ENCODE assay signal across 18 cellular contexts in genomic region chr5:96142786-96143434, GRCh38.
A peak's percentile ranks its signal among the peaks of the same experiment; 100 is the strongest.
DNase-seq lines count a peak whose midpoint lies in the region; ATAC-seq and TF ChIP-seq lines count a peak whose summit lies in the region.
"Had no signal": no experiment of that assay in that cellular context is flagged by ENCODE, and none has a peak within 500 bp of the region (broad histone marks: within the 10 kb centered on the region; RNA-seq: fewer than 3 reads in every experiment).

No MANE protein-coding gene starts in this region.

- CTCF ChIA-PET in AG04450 (lab: Charles Lee) = interaction anchor here (0.7 kb wide), 1 partner anchor 179 kb away, joined by 3 read pairs; no protein-coding TSS in a partner anchor

- DNase-seq in AG04450 (ENCODE audit: low read depth, low spot score) (peak; percentile 11), GM23338 (ENCODE audit: low spot score) (no peak), amniotic epithelial cell (ENCODE audit: low read depth) (peak; percentile 66), SKM-1 treated with dmso at 0.1 percent for 144 hours (lab: John Stamatoyannopoulos, UW; ENCODE audit: unreplicated experiment) (no peak), stomach (no peak), endothelial cell (ENCODE audit: low spot score) (no peak)
- DNase-seq: BE2C, foreskin keratinocyte, NCI-H1694 treated with DMSO at 0.1 percent for 48 hours, NCI-H82, ovary, trophoblast cell had no signal

- H3K79me2 ChIP-seq in GM23338 (replicated peaks; ENCODE audit: insufficient read depth) = no peaks in the 10 kb centered on the region

- H3K27me3 ChIP-seq in AG04450 (ENCODE audit: control insufficient read depth, insufficient read depth, low read length) = no peaks in the 10 kb centered on the region
- no peaks in the 10 kb centered on the region for H3K27me3 ChIP-seq in GM23338 (ENCODE audit: insufficient read depth)
- H3K27me3 ChIP-seq in gastroesophageal sphincter = no peaks in the 10 kb centered on the region
- H3K27me3 ChIP-seq in stomach = no peaks in the 10 kb centered on the region
- H3K27me3 ChIP-seq: BE2C, foreskin keratinocyte, ovary had no signal

- no peaks in the 10 kb centered on the region for H4K20me1 ChIP-seq in GM23338 (replicated peaks; ENCODE audit: insufficient read depth)

- H3F3A ChIP-seq in GM23338 (replicated peaks; ENCODE audit: low read depth) = no peaks in the 10 kb centered on the region

- H3K9me3 Mint-ChIP-seq in GM23338 (no peaks in the 10 kb centered on the region), endothelial cell (ENCODE audit: unreplicated experiment) (no peaks in the 10 kb centered on the region)
- H3K9me3 Mint-ChIP-seq: mesothelial cell of epicardium had no signal

- no peaks in the 10 kb centered on the region for H3K9me2 ChIP-seq in GM23338 (ENCODE audit: insufficient read depth)

- H3K27ac ChIP-seq in AG04450 (ENCODE audit: low read depth, low read length) = peak overlapping the region; percentile 69
- H3K27ac ChIP-seq in GM23338 (ENCODE audit: low read depth) = no peak overlapping the region
- H3K27ac ChIP-seq in gastroesophageal sphincter = no peak overlapping the region
- peak overlapping the region in 2 of 5 donors; percentile 31 to 44 for H3K27ac ChIP-seq in stomach
- H3K27ac ChIP-seq: foreskin keratinocyte, KMS-11, ovary had no signal

- intact Hi-C loops in stomach (cut with DNase I; ENCODE audit: low total_unique reads) = no loop called here

- no peaks in the 10 kb centered on the region for H3K36me3 ChIP-seq in GM23338 (ENCODE audit: insufficient read depth)
- H3K36me3 ChIP-seq in gastroesophageal sphincter = no peaks in the 10 kb centered on the region
- no peaks in the 10 kb centered on the region for H3K36me3 ChIP-seq in stomach
- H3K36me3 ChIP-seq: BE2C, ovary had no signal

- H3K4me1 Mint-ChIP-seq in GM23338 = peaks cover 33% of the 10 kb centered on the region
- H3K4me1 Mint-ChIP-seq in endothelial cell (ENCODE audit: unreplicated experiment) = no peaks in the 10 kb centered on the region

- no peak overlapping the region for H3K4me2 ChIP-seq in GM23338
- H3K4me2 ChIP-seq: KMS-11 had no signal

- no peak overlapping the region for H3K4me3 Mint-ChIP-seq in GM23338
- no peak overlapping the region for H3K4me3 Mint-ChIP-seq in endothelial cell (ENCODE audit: unreplicated experiment)
- H3K4me3 Mint-ChIP-seq: activated naive CD8-positive, alpha-beta T cell; mesothelial cell of epicardium had no signal

- H3K27me3 Mint-ChIP-seq in GM23338 (ENCODE audit: insufficient read depth, low read depth, poor library complexity) (no peaks in the 10 kb centered on the region), endothelial cell (ENCODE audit: unreplicated experiment) (no peaks in the 10 kb centered on the region)

- H2AFZ ChIP-seq in GM23338 = no peak overlapping the region

- H3K27ac Mint-ChIP-seq in GM23338 = peak overlapping the region; percentile 22; the same call in 1 of the 2 replicates
- no peak overlapping the region for H3K27ac Mint-ChIP-seq in endothelial cell (ENCODE audit: unreplicated experiment)
- H3K27ac Mint-ChIP-seq: activated naive CD8-positive, alpha-beta T cell; mesothelial cell of epicardium had no signal

- POLR2A ChIA-PET in AG04450 (lab: Yijun Ruan, JAX) = interaction anchor here (0.8 to 1.9 kb wide), 3 partner anchors 84 to 112 kb away, joined by 3 to 7 read pairs (median 5); no protein-coding TSS in a partner anchor

- H3K36me3 Mint-ChIP-seq in GM23338 (ENCODE audit: low read depth) = no peaks in the 10 kb centered on the region
- H3K36me3 Mint-ChIP-seq in endothelial cell (ENCODE audit: low read depth, unreplicated experiment) = no peaks in the 10 kb centered on the region
- H3K36me3 Mint-ChIP-seq: activated naive CD8-positive, alpha-beta T cell; mesothelial cell of epicardium had no signal

- H3K9me3 ChIP-seq in AG04450 (ENCODE audit: control insufficient read depth, insufficient read depth, low read length) = no peaks in the 10 kb centered on the region; the same call in 1 of the 2 replicates
- H3K9me3 ChIP-seq in gastroesophageal sphincter = no peaks in the 10 kb centered on the region
- no peaks in the 10 kb centered on the region for H3K9me3 ChIP-seq in stomach
- H3K9me3 ChIP-seq: BE2C, ovary had no signal

- no peak overlapping the region for H3K4me3 ChIP-seq in AG04450 (ENCODE audit: low read depth, low read length)
- no peak overlapping the region for H3K4me3 ChIP-seq in GM23338
- no peak overlapping the region for H3K4me3 ChIP-seq in gastroesophageal sphincter
- no peak overlapping the region for H3K4me3 ChIP-seq in stomach
- H3K4me3 ChIP-seq: GM12878, ovary had no signal

- WGBS in gastroesophageal sphincter (ENCODE audit: low coverage in 1 of 2), 2 donors = 58 to 60% methylated on average over 3 of the region's 3 CpGs
- 47 to 71% (median 57%) methylated on average over 3 of the region's 3 CpGs for WGBS in stomach, 5 donors

- TF ChIP-seq POLR2A in gastroesophageal sphincter (IDR thresholded peaks at IDR 0.05) (no peak), stomach (IDR thresholded peaks at IDR 0.05) (no peak)

- no peak for TF ChIP-seq EP300 in gastroesophageal sphincter (IDR thresholded peaks at IDR 0.05)
- no peak for TF ChIP-seq EP300 in stomach (IDR thresholded peaks at IDR 0.05)

- H3K4me1 ChIP-seq in GM23338 (ENCODE audit: insufficient read depth) (peaks cover 30% of the 10 kb centered on the region), gastroesophageal sphincter (peaks cover 0 to 18% (median 0%) of the 10 kb centered on the region in 3 donors), stomach (peaks cover 8 to 32% (median 17%) of the 10 kb centered on the region in 4 donors)
- H3K4me1 ChIP-seq: BE2C had no signal

- ATAC-seq in GM23338 = no peak
- ATAC-seq in gastroesophageal sphincter = peak; percentile 65
- ATAC-seq in HG03108 (IDR thresholded peaks at IDR 0.05; ENCODE audit: unreplicated experiment) = no peak
- ATAC-seq: foreskin keratinocyte, GM12878 had no signal

- no peak for TF ChIP-seq CTCF in AG04450 (IDR thresholded peaks at IDR 0.05; ENCODE audit: low read depth, low read length)
- no peak for TF ChIP-seq CTCF in GM23338 (conservative IDR thresholded peaks at IDR 0.05; ENCODE audit: low read depth in 2 of 2)
- TF ChIP-seq CTCF in gastroesophageal sphincter (IDR thresholded peaks at IDR 0.05) = no peak
- TF ChIP-seq CTCF in stomach (IDR thresholded peaks at IDR 0.05) = no peak
- no peak for TF ChIP-seq CTCF in endothelial cell (IDR thresholded peaks at IDR 0.05; ENCODE audit: unreplicated experiment)

TF ChIP-seq in GM23338, 12 proteins besides CTCF, POLR2A, EP300 and RAD21 (continues in another document):
- no peak for TF ChIP-seq ZNF331 (CRISPR knock-in tag; IDR thresholded peaks at IDR 0.05; ENCODE audit: low read depth)
- TF ChIP-seq EZH2 (IDR thresholded peaks at IDR 0.05; ENCODE audit: low read depth, unreplicated experiment) = no peak
- TF ChIP-seq NANOG (IDR thresholded peaks at IDR 0.05; ENCODE audit: borderline replicate concordance) = no peak
- no peak for TF ChIP-seq ZNF114 (CRISPR knock-in tag; IDR thresholded peaks at IDR 0.05)

Comparison
In these comparisons a context has a peak if more than half of its experiments do, and no peak if none do; other contexts are left out.
1. DNase-seq: peak in AG04450 (single experiment) and amniotic epithelial cell (single experiment); none in GM23338 (single experiment), SKM-1 treated with dmso at 0.1 percent for 144 hours (single experiment), stomach (single experiment) and endothelial cell (single experiment).